ENCODE assay signal across 18 cellular contexts in genomic region chr3:39601241-39601640, GRCh38.
"Had no signal": no experiment of that assay in that cellular context is flagged by ENCODE, and none has a peak within 500 bp of the region (broad histone marks: within the 10 kb centered on the region; RNA-seq: fewer than 3 reads in every experiment).

No MANE protein-coding gene starts in this region.

- H3K4me1 Mint-ChIP-seq: stimulated activated naive B cell treated with anti-CD40 and anti-IgM and Interleukin-4, amounts not matched to agents 10 μg/mL and 1 μg/mL and 100 μg/mL, for 72 hours had no signal

- H3K4me3 Mint-ChIP-seq: activated T-cell treated with anti-CD3 and anti-CD28 coated beads, Interleukin-2, amount 50 U/mL, for 4 hours; natural killer cell treated with Interleukin-12 subunit alpha and Interleukin-12 subunit beta and Interleukin-15 and Interleukin-18, amount 100 ng/mL, for 72 hours; stimulated activated naive B cell treated with anti-CD40 and anti-IgM and Interleukin-4, amounts not matched to agents 10 μg/mL and 1 μg/mL and 100 μg/mL, for 72 hours had no signal

- H3K27ac Mint-ChIP-seq: natural killer cell treated with Interleukin-12 subunit alpha and Interleukin-12 subunit beta and Interleukin-15 and Interleukin-18, amount 100 ng/mL, for 72 hours; stimulated activated naive B cell treated with anti-CD40 and anti-IgM and Interleukin-4, amounts not matched to agents 10 μg/mL and 1 μg/mL and 100 μg/mL, for 72 hours had no signal

- H3K36me3 Mint-ChIP-seq: stimulated activated naive B cell treated with anti-CD40 and anti-IgM and Interleukin-4, amounts not matched to agents 10 μg/mL and 1 μg/mL and 100 μg/mL, for 72 hours had no signal

- DNase-seq: activated CD4-positive, alpha-beta T cell treated with anti-CD3 and anti-CD28 coated beads, Interleukin-2, amount 50 U/mL, for 1 hour; activated CD4-positive, CD25-positive, alpha-beta regulatory T cell treated with anti-CD3 and anti-CD28 coated beads, Interleukin-2, amount 50 U/mL, for 72 hours; activated CD8-positive, alpha-beta memory T cell treated with anti-CD3 and anti-CD28 coated beads, Interleukin-2, amount 50 U/mL, for 4 hours; activated naive CD4-positive, alpha-beta T cell treated with anti-CD3 and anti-CD28 coated beads, Interleukin-2, amount 50 U/mL, for 16 hours; activated T-cell treated with anti-CD3 and anti-CD28 coated beads, Interleukin-2, amount 50 U/mL, for 4 hours; aorta; brain microvascular endothelial cell; central memory CD4-positive, alpha-beta T cell; erythroblast; hypothalamus; islet precursor cell; left colon; lower lobe of right lung; spleen; stimulated activated naive B cell treated with anti-CD40 and anti-IgM and Interleukin-4, amounts not matched to agents 10 μg/mL and 1 μg/mL and 100 μg/mL, for 72 hours; upper lobe of left lung had no signal

- H3K9me3 Mint-ChIP-seq: activated T-cell treated with anti-CD3 and anti-CD28 coated beads, Interleukin-2, amount 50 U/mL, for 4 hours had no signal

- ATAC-seq: activated T-cell treated with anti-CD3 and anti-CD28 coated beads, Interleukin-2, amount 50 U/mL, for 4 hours; left colon; lower lobe of right lung; natural killer cell treated with Interleukin-12 subunit alpha and Interleukin-12 subunit beta and Interleukin-15 and Interleukin-18, amount 100 ng/mL, for 72 hours; sciatic nerve; stimulated activated naive B cell treated with anti-CD40 and anti-IgM and Interleukin-4, amounts not matched to agents 10 μg/mL and 1 μg/mL and 100 μg/mL, for 72 hours had no signal
